Comparison of ENCODE assay signal across 28 cellular contexts in genomic region chr3:160857476-160857875, GRCh38.
"Had no signal": no experiment of that assay in that cellular context is flagged by ENCODE, and none has a peak within 500 bp of the region (broad histone marks: within the 10 kb centered on the region; RNA-seq: fewer than 3 reads in every experiment).

No MANE protein-coding gene starts in this region.

- H3K27ac ChIP-seq: stomach, suprapubic skin, testis, thoracic aorta, thyroid gland, tibial artery, tibial nerve, transverse colon, upper lobe of left lung, upper lobe of right lung, uterus, vagina had no signal

- H3K4me3 Mint-ChIP-seq: stimulated activated effector memory CD8-positive, alpha-beta T cell treated with anti-CD3 and anti-CD28 coated beads, Interleukin-12 subunit alpha, Interleukin-12 subunit beta, amount 100 ng/mL, for 72 hours; stimulated activated memory B cell treated with anti-CD40 and anti-IgM and Interleukin-4, amounts not matched to agents 10 μg/mL and 1 μg/mL and 100 μg/mL, for 72 hours; stimulated activated naive B cell treated with anti-CD40 and anti-IgM and Interleukin-4, amounts not matched to agents 10 μg/mL and 1 μg/mL and 100 μg/mL, for 72 hours; stimulated activated naive CD8-positive, alpha-beta T cell treated with anti-CD3 and anti-CD28 coated beads, Interleukin-15, amount 100 ng/mL, for 72 hours; stimulated activated naive CD8-positive, alpha-beta T cell treated with anti-CD3 and anti-CD28 coated beads, Interleukin-15, Interleukin-2, amounts not matched to agents 100 ng/mL and 50 ng/mL, for 24 hours; type B pancreatic cell had no signal

- H3K9me3 Mint-ChIP-seq: stimulated activated naive CD8-positive, alpha-beta T cell treated with anti-CD3 and anti-CD28 coated beads, Interleukin-15, Interleukin-2, amounts not matched to agents 100 ng/mL and 50 ng/mL, for 24 hours; type B pancreatic cell had no signal

- H3K27me3 ChIP-seq: stomach, suprapubic skin, testis, thyroid gland, tibial artery, tibial nerve, transverse colon, upper lobe of left lung, upper lobe of right lung, uterus, vagina had no signal

- H3K4me3 ChIP-seq: stomach, suprapubic skin, testis, thoracic aorta, thyroid gland, tibial artery, tibial nerve, transverse colon, upper lobe of left lung, upper lobe of right lung, uterus, vagina had no signal

- H3K36me3 ChIP-seq: stomach, suprapubic skin, thoracic aorta, thyroid gland, tibial artery, tibial nerve, transverse colon, upper lobe of left lung, upper lobe of right lung, uterus, vagina had no signal

- H3K36me3 Mint-ChIP-seq: stimulated activated effector memory CD8-positive, alpha-beta T cell treated with anti-CD3 and anti-CD28 coated beads, Interleukin-12 subunit alpha, Interleukin-12 subunit beta, amount 100 ng/mL, for 72 hours; stimulated activated naive B cell treated with anti-CD40 and anti-IgM and Interleukin-4, amounts not matched to agents 10 μg/mL and 1 μg/mL and 100 μg/mL, for 72 hours; type B pancreatic cell had no signal

- DNase-seq: stimulated activated CD4-positive, alpha-beta T cell treated with anti-CD3 and anti-CD28 coated beads, Interleukin-2, amount 100 ng/mL, for 48 hours; stimulated activated CD4-positive, alpha-beta T cell treated with anti-CD3 and anti-CD28 coated beads, Interleukin-4, amount 100 ng/mL, for 1 hour; stimulated activated CD4-positive, alpha-beta T cell treated with anti-CD3 and anti-CD28 coated beads, Interleukin-4, amount 100 ng/mL, for 24 hours; stimulated activated CD4-positive, alpha-beta T cell treated with anti-CD3 and anti-CD28 coated beads, Interleukin-4, amount 100 ng/mL, for 4 hours; stimulated activated CD8-positive, alpha-beta memory T cell treated with anti-CD3 and anti-CD28 coated beads, Interleukin-4, amount 100 ng/mL, for 48 hours; stimulated activated naive B cell treated with anti-CD40 and anti-IgM and Interleukin-4, amounts not matched to agents 10 μg/mL and 1 μg/mL and 100 μg/mL, for 72 hours; stimulated activated naive CD4-positive, alpha-beta T cell; stimulated activated naive CD4-positive, alpha-beta T cell treated with Interleukin-2 at 50 U/mL for 16 hours; stimulated activated naive CD8-positive, alpha-beta T cell treated with anti-CD3 and anti-CD28 coated beads, Interleukin-15, amount 100 ng/mL, for 72 hours; stimulated activated naive CD8-positive, alpha-beta T cell treated with anti-CD3 and anti-CD28 coated beads, Interleukin-15, Interleukin-2, amounts not matched to agents 100 U/mL and 50 U/mL, for 24 hours; stomach; substantia nigra; testis; thyroid gland; tibial artery; transverse colon; trophoblast cell; upper lobe of left lung; upper lobe of right lung; uterus had no signal

- H3K27me3 Mint-ChIP-seq: stimulated activated memory B cell treated with anti-CD40 and anti-IgM and Interleukin-4, amounts not matched to agents 10 μg/mL and 1 μg/mL and 100 μg/mL, for 72 hours; stimulated activated naive CD8-positive, alpha-beta T cell treated with anti-CD3 and anti-CD28 coated beads, Interleukin-15, amount 100 ng/mL, for 72 hours; stimulated activated naive CD8-positive, alpha-beta T cell treated with anti-CD3 and anti-CD28 coated beads, Interleukin-15, Interleukin-2, amounts not matched to agents 100 ng/mL and 50 ng/mL, for 24 hours; type B pancreatic cell had no signal

- H3K4me1 ChIP-seq: suprapubic skin, testis, thyroid gland, tibial artery, transverse colon, upper lobe of left lung, upper lobe of right lung, uterus, vagina had no signal

- H3K4me1 Mint-ChIP-seq: stimulated activated effector memory CD8-positive, alpha-beta T cell treated with anti-CD3 and anti-CD28 coated beads, Interleukin-12 subunit alpha, Interleukin-12 subunit beta, amount 100 ng/mL, for 72 hours; stimulated activated memory B cell treated with anti-CD40 and anti-IgM and Interleukin-4, amounts not matched to agents 10 μg/mL and 1 μg/mL and 100 μg/mL, for 72 hours; stimulated activated naive B cell treated with anti-CD40 and anti-IgM and Interleukin-4, amounts not matched to agents 10 μg/mL and 1 μg/mL and 100 μg/mL, for 72 hours; stimulated activated naive CD8-positive, alpha-beta T cell treated with anti-CD3 and anti-CD28 coated beads, Interleukin-15, amount 100 ng/mL, for 72 hours had no signal

- H3K27ac Mint-ChIP-seq: stimulated activated effector memory CD8-positive, alpha-beta T cell treated with anti-CD3 and anti-CD28 coated beads, Interleukin-12 subunit alpha, Interleukin-12 subunit beta, amount 100 ng/mL, for 72 hours; stimulated activated memory B cell treated with anti-CD40 and anti-IgM and Interleukin-4, amounts not matched to agents 10 μg/mL and 1 μg/mL and 100 μg/mL, for 72 hours; stimulated activated naive B cell treated with anti-CD40 and anti-IgM and Interleukin-4, amounts not matched to agents 10 μg/mL and 1 μg/mL and 100 μg/mL, for 72 hours; stimulated activated naive CD8-positive, alpha-beta T cell treated with anti-CD3 and anti-CD28 coated beads, Interleukin-15, amount 100 ng/mL, for 72 hours; stimulated activated naive CD8-positive, alpha-beta T cell treated with anti-CD3 and anti-CD28 coated beads, Interleukin-15, Interleukin-2, amounts not matched to agents 100 ng/mL and 50 ng/mL, for 24 hours; type B pancreatic cell had no signal

- ATAC-seq: stimulated activated effector memory CD8-positive, alpha-beta T cell treated with anti-CD3 and anti-CD28 coated beads, Interleukin-12 subunit alpha, Interleukin-12 subunit beta, amount 100 ng/mL, for 72 hours; stimulated activated memory B cell treated with anti-CD40 and anti-IgM and Interleukin-4, amounts not matched to agents 10 μg/mL and 1 μg/mL and 100 μg/mL, for 72 hours; stimulated activated naive B cell treated with anti-CD40 and anti-IgM and Interleukin-4, amounts not matched to agents 10 μg/mL and 1 μg/mL and 100 μg/mL, for 72 hours; stimulated activated naive CD8-positive, alpha-beta T cell treated with anti-CD3 and anti-CD28 coated beads, Interleukin-15, amount 100 ng/mL, for 72 hours; stimulated activated naive CD8-positive, alpha-beta T cell treated with anti-CD3 and anti-CD28 coated beads, Interleukin-15, Interleukin-2, amounts not matched to agents 100 U/mL and 50 U/mL, for 24 hours; upper lobe of right lung had no signal
